9 cellular contexts compared by ENCODE assay signal in genomic region chr5:9498541-9499497, GRCh38. TPM values are rescaled to one million over a fixed set of nuclear protein-coding genes. Genes with fewer than 3 reads are reported as not detected.
DNase-seq lines count a peak whose midpoint lies in the region; ATAC-seq and TF ChIP-seq lines count a peak whose summit lies in the region.
"Had no signal": no experiment of that assay in that cellular context is flagged by ENCODE, and none has a peak within 500 bp of the region (broad histone marks: within the 10 kb centered on the region; RNA-seq: fewer than 3 reads in every experiment).

No MANE protein-coding gene starts in this region.

- no peaks in the 10 kb centered on the region for H3K4me1 ChIP-seq in lower lobe of right lung

- H3K27ac ChIP-seq in lower lobe of right lung = no peak overlapping the region

- TF ChIP-seq CTCF in AG09319 (IDR thresholded peaks at IDR 0.05; ENCODE audit: low read depth, low read length) (peak; percentile 21), lower lobe of right lung (IDR thresholded peaks at IDR 0.05) (no peak)

- H3K27ac Mint-ChIP-seq in activated T-helper 1 cell treated with anti-CD3 and anti-CD28 coated beads, Interleukin-12 subunit alpha, Interleukin-12 subunit beta, Interleukin-2, Interleukin-4 antibody, amounts not matched to agents 30 ng/mL and 10 ng/mL and 1 ng/mL, durations not matched to agents 14 hours and 24 hours and 36 hours = no peak overlapping the region
- H3K27ac Mint-ChIP-seq: T-helper 1 cell treated with Interleukin-12 subunit alpha and Interleukin-12 subunit beta and Interleukin-4 antibody, amounts not matched to agents 30 μg/mL and 1 μg/mL, for 36 hours had no signal

- H3K4me1 Mint-ChIP-seq in activated T-helper 1 cell treated with anti-CD3 and anti-CD28 coated beads, Interleukin-12 subunit alpha, Interleukin-12 subunit beta, Interleukin-2, Interleukin-4 antibody, amounts not matched to agents 30 ng/mL and 10 ng/mL and 1 ng/mL, durations not matched to agents 14 hours and 24 hours and 36 hours (ENCODE audit: low read depth) = no peaks in the 10 kb centered on the region

- no peaks in the 10 kb centered on the region for H3K27me3 ChIP-seq in lower lobe of right lung (ENCODE audit: low read depth)

- no peaks in the 10 kb centered on the region for H3K36me3 ChIP-seq in lower lobe of right lung

- DNase-seq in AG09319 (ENCODE audit: extremely low read depth, low read depth) = no peak
- DNase-seq in NCI-H510A (lab: John Stamatoyannopoulos, UW) = peak; percentile 26
- DNase-seq in NCI-H1694 treated with DMSO at 0.1 percent for 48 hours (lab: John Stamatoyannopoulos, UW) = no peak
- DNase-seq in activated T-helper 1 cell treated with anti-CD3 and anti-CD28 coated beads, Interleukin-12 subunit alpha, Interleukin-12 subunit beta, Interleukin-2, Interleukin-4 antibody, amounts not matched to agents 30 ng/mL and 10 ng/mL and 1 ng/mL, durations not matched to agents 14 hours and 24 hours and 36 hours (ENCODE audit: low spot score) = no peak
- no peak for DNase-seq in lower lobe of right lung
- no peak for DNase-seq in putamen (ENCODE audit: low spot score)

- no peaks in the 10 kb centered on the region for H3K9me3 Mint-ChIP-seq in activated T-helper 1 cell treated with anti-CD3 and anti-CD28 coated beads, Interleukin-12 subunit alpha, Interleukin-12 subunit beta, Interleukin-2, Interleukin-4 antibody, amounts not matched to agents 30 ng/mL and 10 ng/mL and 1 ng/mL, durations not matched to agents 14 hours and 24 hours and 36 hours

- peak; percentile 41 for ATAC-seq in GM18858 (IDR thresholded peaks at IDR 0.05; ENCODE audit: unreplicated experiment)
- peak; percentile 69 for ATAC-seq in esophagus mucosa
- ATAC-seq in lower lobe of right lung = no peak

- no peaks in the 10 kb centered on the region for H3K9me3 ChIP-seq in lower lobe of right lung

- H3K36me3 Mint-ChIP-seq in activated T-helper 1 cell treated with anti-CD3 and anti-CD28 coated beads, Interleukin-12 subunit alpha, Interleukin-12 subunit beta, Interleukin-2, Interleukin-4 antibody, amounts not matched to agents 30 ng/mL and 10 ng/mL and 1 ng/mL, durations not matched to agents 14 hours and 24 hours and 36 hours (ENCODE audit: low read depth) = no peaks in the 10 kb centered on the region

- H3K4me3 ChIP-seq in lower lobe of right lung = no peak overlapping the region

- H3K27me3 Mint-ChIP-seq in activated T-helper 1 cell treated with anti-CD3 and anti-CD28 coated beads, Interleukin-12 subunit alpha, Interleukin-12 subunit beta, Interleukin-2, Interleukin-4 antibody, amounts not matched to agents 30 ng/mL and 10 ng/mL and 1 ng/mL, durations not matched to agents 14 hours and 24 hours and 36 hours (ENCODE audit: insufficient read depth) = no peaks in the 10 kb centered on the region

- intact Hi-C loops in activated T-helper 1 cell treated with anti-CD3 and anti-CD28 coated beads, Interleukin-12 subunit alpha, Interleukin-12 subunit beta, Interleukin-2, Interleukin-4 antibody, amounts not matched to agents 30 ng/mL and 10 ng/mL and 1 ng/mL, durations not matched to agents 14 hours and 24 hours and 36 hours (cut with micrococcal nuclease) = no loop called here
- intact Hi-C loops in lower lobe of right lung (cut with DNase I) = no loop called here

- no peak overlapping the region for H3K4me3 Mint-ChIP-seq in activated T-helper 1 cell treated with anti-CD3 and anti-CD28 coated beads, Interleukin-12 subunit alpha, Interleukin-12 subunit beta, Interleukin-2, Interleukin-4 antibody, amounts not matched to agents 30 ng/mL and 10 ng/mL and 1 ng/mL, durations not matched to agents 14 hours and 24 hours and 36 hours
- H3K4me3 Mint-ChIP-seq: T-helper 1 cell treated with Interleukin-12 subunit alpha and Interleukin-12 subunit beta and Interleukin-4 antibody, amounts not matched to agents 30 μg/mL and 1 μg/mL, for 36 hours had no signal

RNA-seq across cellular contexts. Expression of gene SEMA5A, which starts 47.1 kb away (rescaled TPM):
- total RNA-seq in esophagus mucosa = 5.5 TPM
- total RNA-seq in activated T-helper 1 cell treated with anti-CD3 and anti-CD28 coated beads, Interleukin-12 subunit alpha, Interleukin-12 subunit beta, Interleukin-2, Interleukin-4 antibody, amounts not matched to agents 30 ng/mL and 10 ng/mL and 1 ng/mL, durations not matched to agents 14 hours and 24 hours and 36 hours = 0.12 TPM in 1 of 2 replicates, not detected in the other
- total RNA-seq in lower lobe of right lung = 29.3 TPM

Comparison
In these comparisons a context has a peak if more than half of its experiments do, and no peak if none do; other contexts are left out.
1. ATAC-seq: peak in GM18858 (single experiment) and esophagus mucosa (single experiment); none in lower lobe of right lung (0 of 2).